Comparison of ENCODE assay signal across 7 cellular contexts in the genomic region with DNA sequence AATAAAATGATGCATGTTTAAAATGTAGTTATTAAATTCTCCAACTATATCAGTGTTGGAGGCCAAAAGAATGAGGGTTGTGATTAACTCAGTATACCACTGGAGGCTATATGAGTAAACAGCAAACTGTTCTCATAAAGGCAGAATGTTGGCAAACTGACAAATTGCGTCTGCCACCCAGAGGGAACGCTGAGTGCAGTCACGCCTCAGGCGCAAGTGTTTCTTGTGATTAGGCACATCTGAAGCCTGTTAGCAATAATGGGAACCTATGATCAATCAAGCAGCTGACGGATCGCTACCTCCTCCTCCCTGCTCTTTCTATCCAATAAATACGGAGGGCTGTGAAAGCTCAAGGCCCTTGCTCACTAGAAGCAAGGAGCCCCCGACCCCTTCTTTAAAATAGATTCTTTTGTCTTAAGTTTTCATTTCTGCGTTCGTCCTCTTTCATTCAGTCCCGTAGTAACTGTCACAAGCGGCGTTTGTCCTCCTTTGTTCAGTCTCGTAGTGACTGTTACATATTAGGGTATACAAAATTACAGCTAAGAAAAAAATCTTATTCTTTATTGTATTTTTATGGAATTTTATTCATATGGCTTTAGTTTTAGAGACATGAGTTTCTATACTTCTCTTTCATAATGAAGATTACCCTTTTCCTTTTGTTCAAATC. TPM values are rescaled to one million over a fixed set of nuclear protein-coding genes. Genes with fewer than 3 reads are reported as not detected.
DNase-seq lines count a peak whose midpoint lies in the region; ATAC-seq and TF ChIP-seq lines count a peak whose summit lies in the region.

No MANE protein-coding gene starts in this region.

- H3K27ac ChIP-seq in foreskin keratinocyte (peak overlapping the region; percentile 52), skeletal muscle tissue (ENCODE audit: low read depth, low read length) (peak overlapping the region; percentile 90)

- DNase-seq in HFF-Myc (ENCODE audit: extremely low read depth, low read depth) (peak; percentile 57), RPMI7951 (ENCODE audit: low read depth) (peak; percentile 86), foreskin keratinocyte (peak; percentile 72 to 89), glomerular visceral epithelial cell (ENCODE audit: extremely low spot score) (no peak)
- DNase-seq in activated naive CD4-positive, alpha-beta T cell treated with Interleukin-2 at 50 U/mL for 16 hours, result no peak

- no peaks in the 10 kb centered on the region for H3K27me3 ChIP-seq in foreskin keratinocyte
- no peaks in the 10 kb centered on the region for H3K27me3 ChIP-seq in skeletal muscle tissue (ENCODE audit: control insufficient read depth in 3 of 3, insufficient read depth in 3 of 3, low read length in 3 of 3)

- TF ChIP-seq CTCF in HFF-Myc (IDR thresholded peaks at IDR 0.05; ENCODE audit: low read depth, low read length, missing control alignments), result no peak
- TF ChIP-seq CTCF in foreskin keratinocyte (conservative IDR thresholded peaks at IDR 0.05), result peak; percentile 53

- H3K36me3 ChIP-seq in skeletal muscle tissue (ENCODE audit: control insufficient read depth in 3 of 3, insufficient read depth in 3 of 3, low read length in 3 of 3), result no peaks in the 10 kb centered on the region

- H3K4me1 ChIP-seq in foreskin keratinocyte, result peaks cover 18% of the 10 kb centered on the region
- H3K4me1 ChIP-seq in skeletal muscle tissue (ENCODE audit: control insufficient read depth in 3 of 3, insufficient read depth in 3 of 3, low read length in 3 of 3), result peaks cover 6 to 15% (median 14%) of the 10 kb centered on the region in 3 donors

- peak overlapping the region; percentile 20 for H3K4me3 ChIP-seq in HFF-Myc (replicated peaks; ENCODE audit: low read depth, low read length)
- H3K4me3 ChIP-seq in skeletal muscle tissue (ENCODE audit: low read length in 3 of 3), result peak overlapping the region; percentile 13 to 41 (median 39)

- H3K9ac ChIP-seq in skeletal muscle tissue (ENCODE audit: low read depth in 1 of 3, low read length in 3 of 3), result peak overlapping the region; percentile 61 to 70 (median 65)

- ATAC-seq in foreskin keratinocyte (peak; percentile 69), HG03354 (IDR thresholded peaks at IDR 0.05; ENCODE audit: poor library complexity, severe bottlenecking, unreplicated experiment) (no peak)

- no peaks in the 10 kb centered on the region for H3K9me3 ChIP-seq in skeletal muscle tissue (ENCODE audit: control insufficient read depth in 3 of 3, low read length in 3 of 3)

RNA-seq across cellular contexts. Expression of gene RMND5A, which starts 16.3 kb away (rescaled TPM):
- total RNA-seq in RPMI7951 (2014; rRNA removed; shearing (Covaris generic)), result 19.5 and 22.2 TPM in 2 replicates
- total RNA-seq in foreskin keratinocyte, result 22.1 and 23.6 TPM in 2 replicates
- 6.5 and 8.4 TPM in 2 replicates for polyA plus RNA-seq in foreskin keratinocyte
- 46.4 TPM for total RNA-seq in skeletal muscle tissue

Comparison
In these comparisons a context has a peak if more than half of its experiments do, and no peak if none do; other contexts are left out.
1. DNase-seq: peak in HFF-Myc (single experiment), RPMI7951 (single experiment) and foreskin keratinocyte (2 of 2); none in activated naive CD4-positive, alpha-beta T cell treated with Interleukin-2 at 50 U/mL for 16 hours (single experiment) and glomerular visceral epithelial cell (single experiment).